18 cellular contexts compared by ENCODE assay signal in genomic region chr14:87996276-87996592, GRCh38. TPM values are rescaled to one million over a fixed set of nuclear protein-coding genes. Genes with fewer than 3 reads are reported as not detected.
DNase-seq lines count a peak whose midpoint lies in the region; ATAC-seq and TF ChIP-seq lines count a peak whose summit lies in the region.
"Had no signal": no experiment of that assay in that cellular context is flagged by ENCODE, and none has a peak within 500 bp of the region (broad histone marks: within the 10 kb centered on the region; RNA-seq: fewer than 3 reads in every experiment).

No MANE protein-coding gene starts in this region.

- no peak overlapping the region for H3K4me3 ChIP-seq in CD4-positive, CD25-positive, alpha-beta regulatory T cell (ENCODE audit: low read depth, low read length)
- H3K4me3 ChIP-seq in SJCRH30 (peak overlapping the region; percentile 28), duodenal mucosa (ENCODE audit: low read depth in 1 of 2, low read length in 2 of 2) (no peak overlapping the region)
- H3K4me3 ChIP-seq: HAP-1 had no signal

- DNase-seq in CD4-positive, CD25-positive, alpha-beta regulatory T cell: no peak
- DNase-seq in SJCRH30: peak in 1 of 2 experiments; percentile 59
- DNase-seq in natural killer cell treated with Interleukin-12 subunit alpha and Interleukin-12 subunit beta and Interleukin-15 and Interleukin-18, amount 100 ng/mL, for 72 hours (ENCODE audit: low spot score): no peak
- no peak for DNase-seq in stimulated activated naive CD4-positive, alpha-beta T cell (lab: John Stamatoyannopoulos, UW)
- DNase-seq in NCI-H1694 treated with DMSO at 0.1 percent for 48 hours (lab: John Stamatoyannopoulos, UW): no peak
- DNase-seq in inferior parietal cortex (ENCODE audit: extremely low spot score): no peak
- DNase-seq in GM13976 (ENCODE audit: low spot score): no peak
- DNase-seq: activated CD8-positive, alpha-beta memory T cell treated with anti-CD3 and anti-CD28 coated beads for 24 hours; left cardiac atrium; NCI-H1092; NCI-H446; PC-3; stimulated activated CD4-positive, alpha-beta T cell treated with anti-CD3 and anti-CD28 coated beads, Interleukin-1b, Interleukin-23, amount 100 ng/mL, for 48 hours; T1000 had no signal

- TF ChIP-seq CTCF in GM13976 (IDR thresholded peaks at IDR 0.05; ENCODE audit: borderline replicate concordance, control extremely low read depth, extremely low read depth, insufficient read depth, missing control alignments): no peak

- no peaks in the 10 kb centered on the region for H3K27me3 Mint-ChIP-seq in CD4-positive, CD25-positive, alpha-beta regulatory T cell
- H3K27me3 Mint-ChIP-seq in natural killer cell treated with Interleukin-12 subunit alpha and Interleukin-12 subunit beta and Interleukin-15 and Interleukin-18, amount 100 ng/mL, for 72 hours: no peaks in the 10 kb centered on the region

- no peaks in the 10 kb centered on the region for H3K36me3 ChIP-seq in CD4-positive, CD25-positive, alpha-beta regulatory T cell (ENCODE audit: control insufficient read depth, insufficient read depth, low read length)
- H3K36me3 ChIP-seq in SJCRH30 (no peaks in the 10 kb centered on the region), duodenal mucosa (ENCODE audit: control insufficient read depth in 1 of 2, insufficient read depth in 2 of 2, low read length in 2 of 2) (no peaks in the 10 kb centered on the region)
- H3K36me3 ChIP-seq: HAP-1 had no signal

- in situ Hi-C loops in GM13976 (cut with MboI; ENCODE audit: low sequenced_read_pairs, unreplicated experiment): no loop called here

- peaks cover 19% of the 10 kb centered on the region for H3K4me1 ChIP-seq in CD4-positive, CD25-positive, alpha-beta regulatory T cell (ENCODE audit: control insufficient read depth, insufficient read depth, low read length, poor library complexity, severe bottlenecking)
- peaks cover 37% of the 10 kb centered on the region for H3K4me1 ChIP-seq in SJCRH30
- peaks cover 42 to 43% of the 10 kb centered on the region in 2 donors for H3K4me1 ChIP-seq in duodenal mucosa (ENCODE audit: control insufficient read depth in 1 of 2, insufficient read depth in 2 of 2, low read length in 2 of 2)
- H3K4me1 ChIP-seq: HAP-1 had no signal

- no peaks in the 10 kb centered on the region for H3K36me3 Mint-ChIP-seq in CD4-positive, CD25-positive, alpha-beta regulatory T cell
- peaks cover 5% of the 10 kb centered on the region for H3K36me3 Mint-ChIP-seq in natural killer cell treated with Interleukin-12 subunit alpha and Interleukin-12 subunit beta and Interleukin-15 and Interleukin-18, amount 100 ng/mL, for 72 hours

- H3K9me3 ChIP-seq in CD4-positive, CD25-positive, alpha-beta regulatory T cell (ENCODE audit: control insufficient read depth in 2 of 2, low read length in 2 of 2): no peaks in the 10 kb centered on the region
- H3K9me3 ChIP-seq in SJCRH30 (replicated peaks) (no peaks in the 10 kb centered on the region), duodenal mucosa (ENCODE audit: control insufficient read depth in 1 of 2, low read length in 2 of 2) (no peaks in the 10 kb centered on the region)
- H3K9me3 ChIP-seq: HAP-1 had no signal

- peaks cover 29 to 45% (median 38%) of the 10 kb centered on the region in 4 donors for H3K4me1 Mint-ChIP-seq in CD4-positive, CD25-positive, alpha-beta regulatory T cell
- H3K4me1 Mint-ChIP-seq in natural killer cell treated with Interleukin-12 subunit alpha and Interleukin-12 subunit beta and Interleukin-15 and Interleukin-18, amount 100 ng/mL, for 72 hours (ENCODE audit: low read depth in 2 of 2): peaks cover 75 to 88% of the 10 kb centered on the region in 2 donors

- H3K27me3 ChIP-seq in CD4-positive, CD25-positive, alpha-beta regulatory T cell (ENCODE audit: control insufficient read depth, insufficient read depth, low read length): no peaks in the 10 kb centered on the region
- no peaks in the 10 kb centered on the region for H3K27me3 ChIP-seq in SJCRH30
- H3K27me3 ChIP-seq in duodenal mucosa (ENCODE audit: control insufficient read depth in 1 of 2, insufficient read depth in 2 of 2, low read length in 2 of 2): no peaks in the 10 kb centered on the region

- peak overlapping the region; percentile 45 to 99 (median 86) for H3K27ac Mint-ChIP-seq in CD4-positive, CD25-positive, alpha-beta regulatory T cell
- H3K27ac Mint-ChIP-seq in natural killer cell treated with Interleukin-12 subunit alpha and Interleukin-12 subunit beta and Interleukin-15 and Interleukin-18, amount 100 ng/mL, for 72 hours: peak overlapping the region; percentile 97 to 99

- peak overlapping the region; percentile 97 for H3K27ac ChIP-seq in CD4-positive, CD25-positive, alpha-beta regulatory T cell (ENCODE audit: insufficient read depth, low read length, poor library complexity, severe bottlenecking)
- H3K27ac ChIP-seq in SJCRH30: peak overlapping the region; percentile 97
- peak overlapping the region; percentile 10 for H3K27ac ChIP-seq in duodenal mucosa (ENCODE audit: low read depth, low read length)

- H3K4me3 Mint-ChIP-seq in CD4-positive, CD25-positive, alpha-beta regulatory T cell: peak overlapping the region in 1 of 4 donors; percentile 98
- peak overlapping the region; percentile 90 for H3K4me3 Mint-ChIP-seq in natural killer cell treated with Interleukin-12 subunit alpha and Interleukin-12 subunit beta and Interleukin-15 and Interleukin-18, amount 100 ng/mL, for 72 hours

- H3K9ac ChIP-seq in duodenal mucosa (ENCODE audit: low read depth in 1 of 2, low read length in 2 of 2): no peak overlapping the region

- H3K9me3 Mint-ChIP-seq in CD4-positive, CD25-positive, alpha-beta regulatory T cell: no peaks in the 10 kb centered on the region
- H3K9me3 Mint-ChIP-seq in natural killer cell treated with Interleukin-12 subunit alpha and Interleukin-12 subunit beta and Interleukin-15 and Interleukin-18, amount 100 ng/mL, for 72 hours: no peaks in the 10 kb centered on the region

- ATAC-seq in CD4-positive, CD25-positive, alpha-beta regulatory T cell (ENCODE audit: low read depth in 2 of 2): no peak
- no peak for ATAC-seq in natural killer cell treated with Interleukin-12 subunit alpha and Interleukin-12 subunit beta and Interleukin-15 and Interleukin-18, amount 100 ng/mL, for 72 hours
- ATAC-seq: activated naive CD4-positive, alpha-beta T cell treated with anti-CD3 and anti-CD28 coated beads, Interleukin-2, amount 50 U/mL, for 72 hours; left cardiac atrium; PC-3 had no signal

RNA-seq across cellular contexts. Expression of gene GALC, which starts 3.3 kb away (rescaled TPM):
- total RNA-seq in CD4-positive, CD25-positive, alpha-beta regulatory T cell: 17.5 TPM
- polyA plus RNA-seq in CD4-positive, CD25-positive, alpha-beta regulatory T cell: 10 to 100 TPM; 10.6 to 14.0 (median 12.6) TPM
- 1.5 and 1.8 TPM in 2 replicates for total RNA-seq in SJCRH30 (2014; rRNA removed; shearing (Covaris generic))
- total RNA-seq in natural killer cell treated with Interleukin-12 subunit alpha and Interleukin-12 subunit beta and Interleukin-15 and Interleukin-18, amount 100 ng/mL, for 72 hours: 10 to 100 TPM; 25.1 to 27.0 TPM
- total RNA-seq: HT-29 had no signal

RNA-seq across cellular contexts. Expression of gene GPR65, which starts 8.7 kb away (rescaled TPM):
- total RNA-seq in CD4-positive, CD25-positive, alpha-beta regulatory T cell: 12.3 TPM
- 10 to 100 TPM; 12.6 to 15.5 (median 13.5) TPM for polyA plus RNA-seq in CD4-positive, CD25-positive, alpha-beta regulatory T cell
- 0.04 and 0.05 TPM in 2 replicates for total RNA-seq in SJCRH30 (2014; rRNA removed; shearing (Covaris generic))
- total RNA-seq in natural killer cell treated with Interleukin-12 subunit alpha and Interleukin-12 subunit beta and Interleukin-15 and Interleukin-18, amount 100 ng/mL, for 72 hours: 10 to 100 TPM; 20.4 to 35.0 TPM
- total RNA-seq: HT-29, PC-3 had no signal

Comparison
In these comparisons a context has a peak if more than half of its experiments do, and no peak if none do; other contexts are left out.
1. H3K27ac ChIP-seq: peak in every context shown above with its lines; median percentile 97 in CD4-positive, CD25-positive, alpha-beta regulatory T cell; 97 in SJCRH30; 10 in duodenal mucosa.
2. RNA of gene GPR65, which starts 8.7 kb away (total RNA-seq): 20.4 to 35.0 TPM in natural killer cell treated with Interleukin-12 subunit alpha and Interleukin-12 subunit beta and Interleukin-15 and Interleukin-18, amount 100 ng/mL, for 72 hours and 12.3 TPM in CD4-positive, CD25-positive, alpha-beta regulatory T cell (single experiment); 0.04 to 0.05 TPM in SJCRH30; every median in the first group is over 10 times any median in the second.